In the genomic region with DNA sequence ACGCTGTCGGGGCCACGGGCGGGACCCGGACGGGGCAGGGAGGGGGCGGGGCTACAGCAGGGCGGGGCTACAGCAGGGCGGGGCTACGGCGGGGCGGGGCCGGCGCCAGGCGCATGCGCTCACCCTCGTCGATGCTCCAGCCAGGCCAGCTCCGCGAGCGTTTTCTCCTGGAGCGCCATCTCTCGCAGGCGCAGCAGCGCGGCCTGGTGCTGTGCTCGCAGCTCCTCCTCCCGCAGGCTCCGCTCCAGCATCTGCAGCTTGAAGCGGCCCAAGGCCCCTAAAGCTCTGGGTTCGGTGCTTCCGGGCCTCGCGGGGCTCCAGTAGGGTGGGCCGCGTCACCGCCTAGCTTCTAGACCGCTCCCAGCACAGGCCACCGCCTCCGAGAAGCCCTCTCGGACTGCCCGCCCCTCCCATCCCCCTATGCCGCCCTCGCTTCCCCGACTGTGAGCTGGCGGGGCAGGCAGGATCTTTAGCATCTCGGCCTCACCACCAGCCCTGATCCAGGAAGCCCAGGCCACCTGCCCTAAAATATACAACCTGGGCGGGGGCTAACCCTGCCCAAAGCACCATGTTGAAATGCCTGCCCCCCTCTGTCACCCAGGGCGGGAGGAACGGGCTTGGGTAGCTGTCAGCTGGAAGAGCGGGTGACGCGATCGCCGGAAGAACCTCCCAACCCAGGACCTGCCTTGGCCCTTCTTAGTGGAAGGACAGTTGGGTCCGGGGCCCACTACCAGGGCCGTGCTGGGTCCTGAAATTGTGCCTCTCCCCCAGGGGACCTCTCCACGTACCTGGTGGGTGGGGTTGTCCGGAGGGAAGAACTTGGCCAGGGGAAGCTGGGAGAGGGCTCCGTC, we compare ENCODE assay signal across 1 cellular context.
TF ChIP-seq lines count a peak whose summit lies in the region.

No MANE protein-coding gene starts in this region.

TF ChIP-seq in GM12878, 131 proteins besides CTCF, POLR2A, EP300 and RAD21 (continued from another document):
- TF ChIP-seq, protein P1, sequence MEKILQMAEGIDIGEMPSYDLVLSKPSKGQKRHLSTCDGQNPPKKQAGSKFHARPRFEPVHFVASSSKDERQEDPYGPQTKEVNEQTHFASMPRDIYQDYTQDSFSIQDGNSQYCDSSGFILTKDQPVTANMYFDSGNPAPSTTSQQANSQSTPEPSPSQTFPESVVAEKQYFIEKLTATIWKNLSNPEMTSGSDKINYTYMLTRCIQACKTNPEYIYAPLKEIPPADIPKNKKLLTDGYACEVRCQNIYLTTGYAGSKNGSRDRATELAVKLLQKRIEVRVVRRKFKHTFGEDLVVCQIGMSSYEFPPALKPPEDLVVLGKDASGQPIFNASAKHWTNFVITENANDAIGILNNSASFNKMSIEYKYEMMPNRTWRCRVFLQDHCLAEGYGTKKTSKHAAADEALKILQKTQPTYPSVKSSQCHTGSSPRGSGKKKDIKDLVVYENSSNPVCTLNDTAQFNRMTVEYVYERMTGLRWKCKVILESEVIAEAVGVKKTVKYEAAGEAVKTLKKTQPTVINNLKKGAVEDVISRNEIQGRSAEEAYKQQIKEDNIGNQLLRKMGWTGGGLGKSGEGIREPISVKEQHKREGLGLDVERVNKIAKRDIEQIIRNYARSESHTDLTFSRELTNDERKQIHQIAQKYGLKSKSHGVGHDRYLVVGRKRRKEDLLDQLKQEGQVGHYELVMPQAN (conservative IDR thresholded peaks at IDR 0.05): peak; percentile 20; the same call in 1 of the 2 replicates
- TF ChIP-seq, protein P2, sequence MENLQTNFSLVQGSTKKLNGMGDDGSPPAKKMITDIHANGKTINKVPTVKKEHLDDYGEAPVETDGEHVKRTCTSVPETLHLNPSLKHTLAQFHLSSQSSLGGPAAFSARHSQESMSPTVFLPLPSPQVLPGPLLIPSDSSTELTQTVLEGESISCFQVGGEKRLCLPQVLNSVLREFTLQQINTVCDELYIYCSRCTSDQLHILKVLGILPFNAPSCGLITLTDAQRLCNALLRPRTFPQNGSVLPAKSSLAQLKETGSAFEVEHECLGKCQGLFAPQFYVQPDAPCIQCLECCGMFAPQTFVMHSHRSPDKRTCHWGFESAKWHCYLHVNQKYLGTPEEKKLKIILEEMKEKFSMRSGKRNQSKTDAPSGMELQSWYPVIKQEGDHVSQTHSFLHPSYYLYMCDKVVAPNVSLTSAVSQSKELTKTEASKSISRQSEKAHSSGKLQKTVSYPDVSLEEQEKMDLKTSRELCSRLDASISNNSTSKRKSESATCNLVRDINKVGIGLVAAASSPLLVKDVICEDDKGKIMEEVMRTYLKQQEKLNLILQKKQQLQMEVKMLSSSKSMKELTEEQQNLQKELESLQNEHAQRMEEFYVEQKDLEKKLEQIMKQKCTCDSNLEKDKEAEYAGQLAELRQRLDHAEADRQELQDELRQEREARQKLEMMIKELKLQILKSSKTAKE (IDR thresholded peaks at IDR 0.05; ENCODE audit: low read depth, poor library complexity, severe bottlenecking): no peak
- no peak for TF ChIP-seq RFX5 (IDR thresholded peaks at IDR 0.05; ENCODE audit: low read depth, low read length)
- no peak for TF ChIP-seq CREM (IDR thresholded peaks at IDR 0.05; ENCODE audit: low read depth)
- TF ChIP-seq SMARCA5 (IDR thresholded peaks at IDR 0.05): peak; percentile 99
- TF ChIP-seq, protein P3, sequence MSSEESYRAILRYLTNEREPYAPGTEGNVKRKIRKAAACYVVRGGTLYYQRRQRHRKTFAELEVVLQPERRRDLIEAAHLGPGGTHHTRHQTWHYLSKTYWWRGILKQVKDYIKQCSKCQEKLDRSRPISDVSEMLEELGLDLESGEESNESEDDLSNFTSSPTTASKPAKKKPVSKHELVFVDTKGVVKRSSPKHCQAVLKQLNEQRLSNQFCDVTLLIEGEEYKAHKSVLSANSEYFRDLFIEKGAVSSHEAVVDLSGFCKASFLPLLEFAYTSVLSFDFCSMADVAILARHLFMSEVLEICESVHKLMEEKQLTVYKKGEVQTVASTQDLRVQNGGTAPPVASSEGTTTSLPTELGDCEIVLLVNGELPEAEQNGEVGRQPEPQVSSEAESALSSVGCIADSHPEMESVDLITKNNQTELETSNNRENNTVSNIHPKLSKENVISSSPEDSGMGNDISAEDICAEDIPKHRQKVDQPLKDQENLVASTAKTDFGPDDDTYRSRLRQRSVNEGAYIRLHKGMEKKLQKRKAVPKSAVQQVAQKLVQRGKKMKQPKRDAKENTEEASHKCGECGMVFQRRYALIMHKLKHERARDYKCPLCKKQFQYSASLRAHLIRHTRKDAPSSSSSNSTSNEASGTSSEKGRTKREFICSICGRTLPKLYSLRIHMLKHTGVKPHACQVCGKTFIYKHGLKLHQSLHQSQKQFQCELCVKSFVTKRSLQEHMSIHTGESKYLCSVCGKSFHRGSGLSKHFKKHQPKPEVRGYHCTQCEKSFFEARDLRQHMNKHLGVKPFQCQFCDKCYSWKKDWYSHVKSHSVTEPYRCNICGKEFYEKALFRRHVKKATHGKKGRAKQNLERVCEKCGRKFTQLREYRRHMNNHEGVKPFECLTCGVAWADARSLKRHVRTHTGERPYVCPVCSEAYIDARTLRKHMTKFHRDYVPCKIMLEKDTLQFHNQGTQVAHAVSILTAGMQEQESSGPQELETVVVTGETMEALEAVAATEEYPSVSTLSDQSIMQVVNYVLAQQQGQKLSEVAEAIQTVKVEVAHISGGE (CRISPR knock-in tag; IDR thresholded peaks at IDR 0.05): no peak
- TF ChIP-seq ZSCAN29 (IDR thresholded peaks at IDR 0.05): no peak
- TF ChIP-seq TARDBP (IDR thresholded peaks at IDR 0.05; ENCODE audit: borderline replicate concordance): no peak
- TF ChIP-seq, protein P4, sequence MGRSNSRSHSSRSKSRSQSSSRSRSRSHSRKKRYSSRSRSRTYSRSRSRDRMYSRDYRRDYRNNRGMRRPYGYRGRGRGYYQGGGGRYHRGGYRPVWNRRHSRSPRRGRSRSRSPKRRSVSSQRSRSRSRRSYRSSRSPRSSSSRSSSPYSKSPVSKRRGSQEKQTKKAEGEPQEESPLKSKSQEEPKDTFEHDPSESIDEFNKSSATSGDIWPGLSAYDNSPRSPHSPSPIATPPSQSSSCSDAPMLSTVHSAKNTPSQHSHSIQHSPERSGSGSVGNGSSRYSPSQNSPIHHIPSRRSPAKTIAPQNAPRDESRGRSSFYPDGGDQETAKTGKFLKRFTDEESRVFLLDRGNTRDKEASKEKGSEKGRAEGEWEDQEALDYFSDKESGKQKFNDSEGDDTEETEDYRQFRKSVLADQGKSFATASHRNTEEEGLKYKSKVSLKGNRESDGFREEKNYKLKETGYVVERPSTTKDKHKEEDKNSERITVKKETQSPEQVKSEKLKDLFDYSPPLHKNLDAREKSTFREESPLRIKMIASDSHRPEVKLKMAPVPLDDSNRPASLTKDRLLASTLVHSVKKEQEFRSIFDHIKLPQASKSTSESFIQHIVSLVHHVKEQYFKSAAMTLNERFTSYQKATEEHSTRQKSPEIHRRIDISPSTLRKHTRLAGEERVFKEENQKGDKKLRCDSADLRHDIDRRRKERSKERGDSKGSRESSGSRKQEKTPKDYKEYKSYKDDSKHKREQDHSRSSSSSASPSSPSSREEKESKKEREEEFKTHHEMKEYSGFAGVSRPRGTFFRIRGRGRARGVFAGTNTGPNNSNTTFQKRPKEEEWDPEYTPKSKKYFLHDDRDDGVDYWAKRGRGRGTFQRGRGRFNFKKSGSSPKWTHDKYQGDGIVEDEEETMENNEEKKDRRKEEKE (IDR thresholded peaks at IDR 0.05): no peak
- no peak for TF ChIP-seq CHD4 (IDR thresholded peaks at IDR 0.05)
- TF ChIP-seq SRF (IDR thresholded peaks at IDR 0.05; ENCODE audit: low read depth in 2 of 2, low read length in 2 of 2): no peak
- no peak for TF ChIP-seq TBL1XR1 (IDR thresholded peaks at IDR 0.05; ENCODE audit: low read depth, low read length)
- no peak for TF ChIP-seq BCL11A (IDR thresholded peaks at IDR 0.05; ENCODE audit: low read depth, low read length)
- no peak for TF ChIP-seq CBX5 (IDR thresholded peaks at IDR 0.05; ENCODE audit: low read depth)
- no peak for TF ChIP-seq BRCA1 (IDR thresholded peaks at IDR 0.05; ENCODE audit: low read depth, low read length)
- TF ChIP-seq, protein P5, sequence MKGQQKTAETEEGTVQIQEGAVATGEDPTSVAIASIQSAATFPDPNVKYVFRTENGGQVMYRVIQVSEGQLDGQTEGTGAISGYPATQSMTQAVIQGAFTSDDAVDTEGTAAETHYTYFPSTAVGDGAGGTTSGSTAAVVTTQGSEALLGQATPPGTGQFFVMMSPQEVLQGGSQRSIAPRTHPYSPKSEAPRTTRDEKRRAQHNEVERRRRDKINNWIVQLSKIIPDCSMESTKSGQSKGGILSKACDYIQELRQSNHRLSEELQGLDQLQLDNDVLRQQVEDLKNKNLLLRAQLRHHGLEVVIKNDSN (IDR thresholded peaks at IDR 0.05; ENCODE audit: borderline replicate concordance, extremely low read length, insufficient read depth, low read depth, low read length): no peak
- no peak for TF ChIP-seq KAT2A (conservative IDR thresholded peaks at IDR 0.05; ENCODE audit: control insufficient read depth, low read depth, low read length)
- TF ChIP-seq SMAD5 (IDR thresholded peaks at IDR 0.05; ENCODE audit: low read depth): no peak
- no peak for TF ChIP-seq ETV6 (conservative IDR thresholded peaks at IDR 0.05 in 1 of 2, IDR thresholded peaks at IDR 0.05 in 1 of 2; ENCODE audit: borderline replicate concordance in 1 of 2, low read depth in 1 of 2)
- peak; percentile 61; the same call in 1 of the 2 replicates for TF ChIP-seq DPF2 (IDR thresholded peaks at IDR 0.05)
- TF ChIP-seq POLR2AphosphoS2 (IDR thresholded peaks at IDR 0.05; ENCODE audit: low read depth, low read length): no peak
- TF ChIP-seq RB1 (IDR thresholded peaks at IDR 0.05; ENCODE audit: borderline replicate concordance): peak; percentile 62; the same call in 1 of the 2 replicates
- no peak for TF ChIP-seq SIX5 (IDR thresholded peaks at IDR 0.05; ENCODE audit: low read depth, low read length, severe bottlenecking)
